In the genomic region with DNA sequence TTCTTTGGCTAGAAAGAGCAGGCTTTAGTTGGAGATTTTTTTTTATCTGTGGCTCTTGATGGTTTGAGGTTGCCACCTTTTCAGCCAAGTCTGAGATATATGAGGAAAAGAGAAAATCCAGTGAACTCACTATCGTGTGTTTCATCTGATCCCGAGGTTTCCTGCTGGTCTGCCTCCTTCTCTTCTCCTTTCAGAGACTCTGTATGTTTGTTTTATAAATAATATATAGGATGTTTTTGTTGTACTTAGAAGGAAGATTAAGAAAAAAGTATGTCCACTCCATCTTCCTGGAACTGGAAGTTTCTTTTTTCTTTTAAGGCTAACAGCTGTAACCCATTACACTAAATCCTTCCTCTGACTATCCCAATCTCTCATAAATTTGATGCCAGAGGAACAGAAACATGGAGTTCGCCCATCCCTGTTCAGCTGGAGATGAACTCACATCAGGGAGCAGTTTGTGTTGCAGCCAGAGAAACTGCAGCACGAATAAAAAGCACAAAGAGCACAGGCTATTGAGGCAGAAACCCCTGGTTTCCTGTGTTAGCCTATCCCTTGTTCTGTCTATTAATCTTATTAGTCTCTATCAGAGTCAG, we compare ENCODE assay signal across 13 cellular contexts. TPM values are rescaled to one million over a fixed set of nuclear protein-coding genes. Genes with fewer than 3 reads are reported as not detected.
DNase-seq lines count a peak whose midpoint lies in the region; ATAC-seq and TF ChIP-seq lines count a peak whose summit lies in the region.
"Had no signal": no experiment of that assay in that cellular context is flagged by ENCODE, and none has a peak within 500 bp of the region (broad histone marks: within the 10 kb centered on the region; RNA-seq: fewer than 3 reads in every experiment).

No MANE protein-coding gene starts in this region.

- no peak for TF ChIP-seq RAD21 in IMR-90 (IDR thresholded peaks at IDR 0.05; ENCODE audit: low read length)

- H4K20me1 ChIP-seq in IMR-90 (ENCODE audit: insufficient read depth, low read length), result no peaks in the 10 kb centered on the region
- no peaks in the 10 kb centered on the region for H4K20me1 ChIP-seq in osteoblast (ENCODE audit: insufficient read depth, low read length)

- POLR2A ChIA-PET in BJ (lab: Charles Lee) (no interaction called here), IMR-90 (lab: Charles Lee; ENCODE audit: unreplicated experiment) (no interaction called here)

- H4K91ac ChIP-seq in IMR-90 (ENCODE audit: insufficient read depth, low read depth, low read length), result no peak overlapping the region

- peak overlapping the region; percentile 50 for H3K18ac ChIP-seq in IMR-90 (ENCODE audit: low read depth, low read length)

- no peak overlapping the region for H2BK20ac ChIP-seq in IMR-90 (ENCODE audit: low read depth, low read length)

- CTCF ChIA-PET in BJ (lab: Yijun Ruan, JAX) (interaction anchor here (1.0 to 1.5 kb wide), 2 partner anchors 18 to 28 kb away, joined by 3 to 6 read pairs; no protein-coding TSS in a partner anchor), IMR-90 (lab: Yijun Ruan, JAX) (interaction anchor here (1.0 kb wide), 1 partner anchor 13 kb away, joined by 3 read pairs; no protein-coding TSS in a partner anchor)

- H2BK15ac ChIP-seq in IMR-90 (ENCODE audit: low read depth, low read length), result no peak overlapping the region

- H4K5ac ChIP-seq in IMR-90 (ENCODE audit: low read depth, low read length), result peak overlapping the region; percentile 57; the same call in 1 of the 2 replicates

- H2AK9ac ChIP-seq in IMR-90 (replicated peaks; ENCODE audit: low read depth, low read length, poor library complexity), result no peak overlapping the region

- H4K8ac ChIP-seq in IMR-90 (ENCODE audit: low read depth in 2 of 2, low read length in 2 of 2), result peak overlapping the region in 1 of 2 experiments; percentile 15; a peak in 1 of 4 replicates

- no peak overlapping the region for H3K14ac ChIP-seq in IMR-90 (replicated peaks; ENCODE audit: low read depth, low read length)

- no peak overlapping the region for H3K56ac ChIP-seq in IMR-90 (ENCODE audit: extremely low read depth, insufficient read depth, low read length)

- H2BK5ac ChIP-seq in IMR-90 (ENCODE audit: low read depth, low read length, poor library complexity, severe bottlenecking), result peak overlapping the region; percentile 9

- 60% methylated on average over 1 of the region's 4 CpGs; no CpG with 5 or more reads in 1 of the 2 experiments for WGBS in IMR-90 (ENCODE audit: extremely low coverage in 2 of 2, insufficient read length in 1 of 2), 2 experiments

- DNase-seq in BJ (ENCODE audit: low read depth), result peak; percentile 27
- peak; percentile 11 for DNase-seq in IMR-90
- peak; percentile 57 for DNase-seq in fibroblast of the aortic adventitia (ENCODE audit: low read depth)
- no peak for DNase-seq in osteoblast (ENCODE audit: insufficient read length, low spot score, missing footprints)
- no peak for DNase-seq in GDM1 (lab: John Stamatoyannopoulos, UW)
- DNase-seq in lower lobe of right lung, result no peak
- no peak for DNase-seq in NCI-H187 treated with DMSO at 0.1 percent for 48 hours (lab: John Stamatoyannopoulos, UW)
- DNase-seq in DMS114 treated with DMSO at 0.1 percent for 48 hours (lab: John Stamatoyannopoulos, UW; ENCODE audit: unreplicated experiment), result no peak
- DNase-seq: CD4-positive, alpha-beta memory T cell; kidney; NCI-H2171 treated with DMSO at 0.1 percent for 48 hours; OCI-M1; stimulated activated naive CD4-positive, alpha-beta T cell treated with Interleukin-2 at 50 U/mL for 16 hours had no signal

- peaks cover 12% of the 10 kb centered on the region for H3K36me3 ChIP-seq in BJ (ENCODE audit: control insufficient read depth, insufficient read depth, low read length)
- H3K36me3 ChIP-seq in IMR-90 (ENCODE audit: control insufficient read depth, insufficient read depth, low read length), result peaks cover 25% of the 10 kb centered on the region
- H3K36me3 ChIP-seq in osteoblast (ENCODE audit: insufficient read depth, low read length), result peaks cover 34% of the 10 kb centered on the region
- H3K36me3 ChIP-seq in lower lobe of right lung, result peaks cover 66% of the 10 kb centered on the region

- no peak overlapping the region for H3K4ac ChIP-seq in IMR-90 (ENCODE audit: low read depth, low read length)

- dilution Hi-C loops in IMR-90 (cut with HindIII; ENCODE audit: low sequenced_read_pairs, unreplicated experiment), result no loop called here

- H3K79me1 ChIP-seq in IMR-90 (ENCODE audit: low read depth in 1 of 2, low read length in 2 of 2), result peaks cover 11 to 38% of the 10 kb centered on the region in 2 experiments

- H3K4me2 ChIP-seq in IMR-90 (ENCODE audit: low read depth, low read length) (peak overlapping the region; percentile 44; the same call in 1 of the 2 replicates), osteoblast (ENCODE audit: insufficient read depth, low read length) (peak overlapping the region; percentile 2)

- H2AK5ac ChIP-seq in IMR-90 (ENCODE audit: low read depth, low read length), result 0 out of 2 replicates have a peak overlapping the region, but pooled peaks have one; percentile 3

- H3K23ac ChIP-seq in IMR-90 (ENCODE audit: low read depth, low read length), result no peak overlapping the region

- TF ChIP-seq POLR2A in IMR-90 (IDR thresholded peaks at IDR 0.05; ENCODE audit: low read depth, low read length), result no peak

- in situ Hi-C loops in IMR-90 (cut with MboI; ENCODE audit: low sequenced_read_pairs), result no loop called here

- intact Hi-C loops in IMR-90 (cut with micrococcal nuclease), result no loop called here
- intact Hi-C loops in lower lobe of right lung (cut with DNase I), result no loop called here

- H3K9me3 ChIP-seq in IMR-90 (ENCODE audit: control insufficient read depth, insufficient read depth, low read length), result no peaks in the 10 kb centered on the region
- H3K9me3 ChIP-seq in osteoblast (ENCODE audit: low read depth, low read length), result no peaks in the 10 kb centered on the region
- H3K9me3 ChIP-seq in lower lobe of right lung, result no peaks in the 10 kb centered on the region

- peak overlapping the region; percentile 41; the same call in 1 of the 2 replicates for H3K9ac ChIP-seq in IMR-90 (ENCODE audit: low read depth, low read length)

- peak; percentile 59 for ATAC-seq in IMR-90 (ENCODE audit: low read depth)
- ATAC-seq in lower lobe of right lung, result no peak

- no peak overlapping the region for H3K4me3 ChIP-seq in BJ (ENCODE audit: low read depth, low read length)
- no peak overlapping the region for H3K4me3 ChIP-seq in IMR-90 (ENCODE audit: insufficient read depth, low read depth, low read length)
- H3K4me3 ChIP-seq in fibroblast of the aortic adventitia (ENCODE audit: low read depth, low read length), result no peak overlapping the region
- H3K4me3 ChIP-seq in osteoblast (ENCODE audit: insufficient read depth, low read length), result no peak overlapping the region
- no peak overlapping the region for H3K4me3 ChIP-seq in lower lobe of right lung

- no peaks in the 10 kb centered on the region for H3K27me3 ChIP-seq in BJ (ENCODE audit: control insufficient read depth, insufficient read depth, low read length)
- H3K27me3 ChIP-seq in IMR-90 (ENCODE audit: control insufficient read depth, insufficient read depth, low read length), result no peaks in the 10 kb centered on the region
- no peaks in the 10 kb centered on the region for H3K27me3 ChIP-seq in osteoblast (ENCODE audit: insufficient read depth, low read length)
- no peaks in the 10 kb centered on the region for H3K27me3 ChIP-seq in lower lobe of right lung (ENCODE audit: low read depth)

- peaks cover 6% of the 10 kb centered on the region for H3K79me2 ChIP-seq in osteoblast (ENCODE audit: insufficient read depth, low read length)

- H2BK120ac ChIP-seq in IMR-90 (ENCODE audit: low read depth, low read length), result no peak overlapping the region

- H3K4me1 ChIP-seq in IMR-90 (ENCODE audit: control insufficient read depth, insufficient read depth, low read length) (peaks cover 10% of the 10 kb centered on the region), osteoblast (ENCODE audit: insufficient read depth, low read length) (peaks cover 13% of the 10 kb centered on the region), lower lobe of right lung (no peaks in the 10 kb centered on the region)

- H2AFZ ChIP-seq in IMR-90 (replicated peaks; ENCODE audit: low read length, poor library complexity), result no peak overlapping the region
- H2AFZ ChIP-seq in osteoblast (ENCODE audit: low read length), result peak overlapping the region; percentile 8

- H3K9me1 ChIP-seq in IMR-90 (ENCODE audit: insufficient read depth, low read length), result peaks cover 6% of the 10 kb centered on the region; the same call in 1 of the 2 replicates

- H3K27ac ChIP-seq in IMR-90 (ENCODE audit: insufficient read depth, low read length), result peak overlapping the region; percentile 97; the same call in 1 of the 2 replicates
- peak overlapping the region; percentile 32 for H3K27ac ChIP-seq in osteoblast (ENCODE audit: low read depth, low read length)
- no peak overlapping the region for H3K27ac ChIP-seq in lower lobe of right lung

- BruUV-seq in IMR-90 (replicated peaks; lab: Mats Ljungman, UMichigan), result no TSS peak

- no peak for TF ChIP-seq CTCF in BJ (IDR thresholded peaks at IDR 0.05; ENCODE audit: insufficient read depth, low read depth, low read length)
- no peak for TF ChIP-seq CTCF in IMR-90 (conservative IDR thresholded peaks at IDR 0.05; ENCODE audit: low read depth, low read length)
- no peak for TF ChIP-seq CTCF in fibroblast of the aortic adventitia (IDR thresholded peaks at IDR 0.05; ENCODE audit: insufficient read depth, low read length)
- no peak for TF ChIP-seq CTCF in osteoblast (IDR thresholded peaks at IDR 0.05; ENCODE audit: extremely low read depth, low read depth, low read length)
- TF ChIP-seq CTCF in lower lobe of right lung (IDR thresholded peaks at IDR 0.05), result no peak

TF ChIP-seq in IMR-90, 13 proteins besides CTCF, POLR2A, EP300 and RAD21 (continues in another document):
- TF ChIP-seq RFX5 (IDR thresholded peaks at IDR 0.05; ENCODE audit: low read depth, low read length) (no peak), SMC3 (IDR thresholded peaks at IDR 0.05; ENCODE audit: low read depth, low read length) (no peak)

RNA-seq across cellular contexts. Expression of a gene that starts 20.7 kb away (rescaled TPM):
- polyA plus RNA-seq in BJ (2011; rRNA removed) (19.5 and 20.2 TPM in 2 replicates), IMR-90 (2012; rRNA removed) (11.9 and 12.6 TPM in 2 replicates)
- 13.5 and 14.9 TPM in 2 replicates for polyA minus RNA-seq in BJ (2011; rRNA and poly(A)+ RNA removed)
- total RNA-seq in IMR-90 (2012; rRNA removed) (25.6 and 28.6 TPM in 2 replicates), fibroblast of the aortic adventitia (ENCODE audit: low replicate concordance) (20.0 and 34.4 TPM in 2 replicates), osteoblast (28.0 and 29.3 TPM in 2 replicates), lower lobe of right lung (26.3 TPM)
- polyA plus RNA-seq in IMR-90 (2012; cell fraction: cytosol; rRNA removed), result 4.5 and 7.2 TPM in 2 replicates
- 9.3 and 27.5 TPM in 2 replicates for polyA plus RNA-seq in IMR-90 (2012; cell fraction: nucleus; rRNA removed; ENCODE audit: low replicate concordance)

RNA-seq across cellular contexts. Expression of a gene that starts 29.6 kb away (rescaled TPM):
- polyA plus RNA-seq in BJ (2011; rRNA removed), result 12.1 and 12.2 TPM in 2 replicates
- 6.5 and 7.4 TPM in 2 replicates for polyA minus RNA-seq in BJ (2011; rRNA and poly(A)+ RNA removed)
- total RNA-seq in IMR-90 (2012; rRNA removed), result 15.8 and 16.3 TPM in 2 replicates
- 13.8 and 14.7 TPM in 2 replicates for polyA plus RNA-seq in IMR-90 (2012; rRNA removed)
- polyA plus RNA-seq in IMR-90 (2012; cell fraction: cytosol; rRNA removed), result 7.0 and 8.4 TPM in 2 replicates
- polyA plus RNA-seq in IMR-90 (2012; cell fraction: nucleus; rRNA removed; ENCODE audit: low replicate concordance), result 9.6 and 25.1 TPM in 2 replicates
- 14.8 and 17.7 TPM in 2 replicates for total RNA-seq in fibroblast of the aortic adventitia (ENCODE audit: low replicate concordance)
- total RNA-seq in osteoblast, result 19.9 and 20.3 TPM in 2 replicates
- 12.7 TPM for total RNA-seq in lower lobe of right lung

Comparison
In these comparisons a context has a peak if more than half of its experiments do, and no peak if none do; other contexts are left out.
1. DNase-seq: peak in BJ (single experiment), IMR-90 (single experiment) and fibroblast of the aortic adventitia (single experiment); none in osteoblast (single experiment), GDM1 (single experiment), lower lobe of right lung (single experiment), NCI-H187 treated with DMSO at 0.1 percent for 48 hours (single experiment) and DMS114 treated with DMSO at 0.1 percent for 48 hours (single experiment).